ENCODE assay signal across 23 cellular contexts in the genomic region with DNA sequence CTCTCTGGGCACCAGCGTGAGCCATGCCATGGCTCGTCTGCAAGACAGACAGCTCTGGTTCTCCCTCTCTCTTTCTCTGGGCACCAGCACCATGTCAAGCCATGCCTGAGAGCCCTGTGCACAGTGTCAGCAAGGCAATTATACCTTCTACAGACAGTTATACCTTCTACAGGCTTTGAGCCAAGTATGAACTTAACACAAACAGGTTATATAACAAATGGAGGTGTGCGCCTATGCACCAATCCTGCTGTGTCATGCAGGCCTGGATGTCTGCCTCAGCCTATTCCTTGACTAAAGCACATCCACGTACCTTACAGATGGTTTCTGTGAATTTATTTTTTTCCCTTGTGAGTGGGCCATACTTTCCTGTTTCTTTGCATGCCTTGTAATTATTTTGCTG. TPM values are rescaled to one million over a fixed set of nuclear protein-coding genes. Genes with fewer than 3 reads are reported as not detected.
DNase-seq lines count a peak whose midpoint lies in the region; ATAC-seq, FAIRE-seq and TF ChIP-seq lines count a peak whose summit lies in the region.
"Had no signal": no experiment of that assay in that cellular context is flagged by ENCODE, and none has a peak within 500 bp of the region (broad histone marks: within the 10 kb centered on the region; RNA-seq: fewer than 3 reads in every experiment).

No MANE protein-coding gene starts in this region.

- TF ChIP-seq POLR2A in H1 (IDR thresholded peaks at IDR 0.05; ENCODE audit: control extremely low read depth in 1 of 2, low read depth in 2 of 2, low read length in 2 of 2): no peak

- H3K4me3 ChIP-seq in GM23338 (no peak overlapping the region), OCI-LY7 (ENCODE audit: low read depth, low read length, poor library complexity, severe bottlenecking) (no peak overlapping the region), H1 (ENCODE audit: extremely low read depth in 1 of 4, insufficient read depth in 2 of 4, low read depth in 3 of 4, low read length in 4 of 4) (no peak overlapping the region)
- H3K4me3 ChIP-seq: A549 had no signal

- intact Hi-C loops in OCI-LY7 (cut with micrococcal nuclease; ENCODE audit: unreplicated experiment): no loop called here

- H3K27ac ChIP-seq in GM23338 (ENCODE audit: low read depth) (no peak overlapping the region), OCI-LY7 (ENCODE audit: low read depth, low read length, poor library complexity, severe bottlenecking) (no peak overlapping the region), H1 (ENCODE audit: low read depth, low read length) (no peak overlapping the region)
- H3K27ac ChIP-seq: A549 had no signal

- no TSS peak for BruUV-seq in OCI-LY7 (replicated peaks; lab: Mats Ljungman, UMichigan)

- H4K20me1 ChIP-seq in GM23338 (replicated peaks; ENCODE audit: insufficient read depth) (no peaks in the 10 kb centered on the region), OCI-LY7 (ENCODE audit: insufficient read depth, low read length) (no peaks in the 10 kb centered on the region), H1 (replicated peaks in 1 of 2; ENCODE audit: control insufficient read depth in 1 of 2, insufficient read depth in 2 of 2, low read length in 2 of 2) (no peaks in the 10 kb centered on the region)

- H2AFZ ChIP-seq in GM23338: 0 out of 2 replicates have a peak overlapping the region, but pooled peaks have one; percentile 56
- 0 out of 2 replicates have a peak overlapping the region, but pooled peaks have one; percentile 41 for H2AFZ ChIP-seq in OCI-LY7 (ENCODE audit: low read length)
- H2AFZ ChIP-seq in H1 (ENCODE audit: low read length): peak overlapping the region; percentile 58; the same call in 1 of the 2 replicates

- no peak overlapping the region for H4K5ac ChIP-seq in H1 (ENCODE audit: insufficient read length, low read depth, low read length)

- no peak overlapping the region for H2BK120ac ChIP-seq in H1 (replicated peaks; ENCODE audit: low read depth, low read length)

- H3K23me2 ChIP-seq in H1 (ENCODE audit: low read depth, low read length): no peaks in the 10 kb centered on the region

- no peak overlapping the region for H2BK20ac ChIP-seq in H1 (ENCODE audit: low read length)

- no peak overlapping the region for H3K9ac ChIP-seq in H1 (replicated peaks in 1 of 4; ENCODE audit: extremely low read depth in 1 of 4, low read depth in 3 of 4, low read length in 3 of 4)

- no peak overlapping the region for H4K8ac ChIP-seq in H1 (ENCODE audit: extremely low read depth, insufficient read depth, low read length)

- DNase-seq in GM23338 (ENCODE audit: low spot score) (no peak), OCI-LY7 (ENCODE audit: low spot score) (no peak), H1 (ENCODE audit: low read depth in 1 of 2, low spot score in 2 of 2) (no peak), iPS-NIHi7 (ENCODE audit: extremely low spot score) (no peak), NCI-H748 (lab: John Stamatoyannopoulos, UW; ENCODE audit: unreplicated experiment) (no peak), RCC 7860 (ENCODE audit: low spot score) (no peak)
- DNase-seq in stimulated activated effector memory CD8-positive, alpha-beta T cell treated with anti-CD3 and anti-CD28 coated beads, Interleukin-12 subunit alpha, Interleukin-12 subunit beta, amount 100 ng/mL, for 72 hours (ENCODE audit: low spot score in 2 of 2): no peak
- DNase-seq: 8988T; ACHN; AML-193; C1 segment of cervical spinal cord; Calu3; CD4-positive, alpha-beta memory T cell; COR-L47; DMS53; DMS79 treated with DMSO at 0.1 percent for 48 hours; GF-D8; GOT3; H7; HCEC 1CT had no signal

- no peaks in the 10 kb centered on the region for H3K27me3 ChIP-seq in GM23338 (ENCODE audit: insufficient read depth)
- no peaks in the 10 kb centered on the region for H3K27me3 ChIP-seq in H1 (replicated peaks in 1 of 4; ENCODE audit: control insufficient read depth in 3 of 4, extremely low read depth in 1 of 4, insufficient read depth in 3 of 4, low read length in 3 of 4)

- H2BK12ac ChIP-seq in H1 (ENCODE audit: low read depth, low read length): no peak overlapping the region

- H3K4me1 Mint-ChIP-seq in GM23338: no peaks in the 10 kb centered on the region; the same call in 2 of the 3 replicates
- no peaks in the 10 kb centered on the region for H3K4me1 Mint-ChIP-seq in stimulated activated effector memory CD8-positive, alpha-beta T cell treated with anti-CD3 and anti-CD28 coated beads, Interleukin-12 subunit alpha, Interleukin-12 subunit beta, amount 100 ng/mL, for 72 hours
- H3K4me1 Mint-ChIP-seq: CD4-positive, alpha-beta memory T cell had no signal

- no peak for TF ChIP-seq RAD21 in H1 (IDR thresholded peaks at IDR 0.05 in 1 of 2, conservative IDR thresholded peaks at IDR 0.05 in 1 of 2; ENCODE audit: low read depth in 2 of 2, low read length in 2 of 2)

- POLR2A ChIA-PET in OCI-LY7 (lab: Charles Lee): no interaction called here
- POLR2A ChIA-PET in H1 (lab: Charles Lee; ENCODE audit: partially characterized antibody): no interaction called here

- H3K4ac ChIP-seq in H1 (replicated peaks; ENCODE audit: insufficient read length, low read depth, low read length): no peak overlapping the region

- H3K36me3 Mint-ChIP-seq in GM23338 (ENCODE audit: low read depth): peaks cover 16% of the 10 kb centered on the region; the same call in 2 of the 3 replicates
- H3K36me3 Mint-ChIP-seq in stimulated activated effector memory CD8-positive, alpha-beta T cell treated with anti-CD3 and anti-CD28 coated beads, Interleukin-12 subunit alpha, Interleukin-12 subunit beta, amount 100 ng/mL, for 72 hours: no peaks in the 10 kb centered on the region

- H3K79me1 ChIP-seq in H1 (ENCODE audit: low read depth, low read length): no peaks in the 10 kb centered on the region

- no peak overlapping the region for H4K91ac ChIP-seq in H1 (replicated peaks; ENCODE audit: insufficient read length, low read length)

- H2BK15ac ChIP-seq in H1 (ENCODE audit: low read length): no peak overlapping the region

- no peaks in the 10 kb centered on the region for H3K9me3 ChIP-seq in OCI-LY7 (ENCODE audit: low read length)
- peaks cover 16 to 21% of the 10 kb centered on the region in 2 experiments for H3K9me3 ChIP-seq in H1 (ENCODE audit: insufficient read depth in 2 of 2, low read depth in 1 of 2, low read length in 1 of 2)

- no peak overlapping the region for H3K4me2 ChIP-seq in GM23338
- no peak overlapping the region for H3K4me2 ChIP-seq in OCI-LY7 (ENCODE audit: low read length)
- no peak overlapping the region for H3K4me2 ChIP-seq in H1 (ENCODE audit: insufficient read depth in 1 of 2, low read depth in 2 of 2, low read length in 2 of 2)
- H3K4me2 ChIP-seq: A549 had no signal

- H3F3A ChIP-seq in GM23338 (replicated peaks; ENCODE audit: low read depth): no peaks in the 10 kb centered on the region

- H3K4me1 ChIP-seq in GM23338 (ENCODE audit: insufficient read depth) (no peaks in the 10 kb centered on the region), OCI-LY7 (ENCODE audit: insufficient read depth, low read length, poor library complexity, severe bottlenecking) (no peaks in the 10 kb centered on the region), H1 (replicated peaks in 1 of 4; ENCODE audit: control insufficient read depth in 3 of 4, insufficient read depth in 4 of 4, low read length in 3 of 4) (no peaks in the 10 kb centered on the region)
- H3K4me1 ChIP-seq: A549 had no signal

- CTCF ChIA-PET in OCI-LY7 (lab: Charles Lee; ENCODE audit: unreplicated experiment) (no interaction called here), H1 (lab: Charles Lee; ENCODE audit: partially characterized antibody) (interaction anchor here (1.2 kb wide), 1 partner anchor 140 kb away, joined by 3 read pairs; no protein-coding TSS in a partner anchor)

- WGBS in H1 (ENCODE audit: extremely low coverage in 1 of 2, insufficient coverage in 1 of 2, insufficient read length in 1 of 2, insufficient replicate concordance in 2 of 2, low coverage in 1 of 2, low lambda C conversion rate in 2 of 2, missing lambda C conversion rate in 1 of 2), 2 experiments: 83% methylated on average over 4 of the region's 4 CpGs; no CpG with 5 or more reads in 1 of the 2 experiments

- H3K79me2 ChIP-seq in GM23338 (replicated peaks; ENCODE audit: insufficient read depth) (no peaks in the 10 kb centered on the region), OCI-LY7 (ENCODE audit: insufficient read depth, low read depth, low read length) (no peaks in the 10 kb centered on the region), H1 (ENCODE audit: control insufficient read depth in 1 of 2, insufficient read depth in 2 of 2, low read length in 2 of 2) (no peaks in the 10 kb centered on the region)

- H3K18ac ChIP-seq in H1 (ENCODE audit: extremely low read depth, low read length): no peak overlapping the region

- H3K36me3 ChIP-seq in GM23338 (ENCODE audit: insufficient read depth): 0 out of 2 replicates have a peak, but pooled peaks cover 2% of the 10 kb centered on the region
- no peaks in the 10 kb centered on the region for H3K36me3 ChIP-seq in OCI-LY7 (ENCODE audit: insufficient read depth, low read length)
- no peaks in the 10 kb centered on the region for H3K36me3 ChIP-seq in H1 (ENCODE audit: control insufficient read depth in 2 of 4, insufficient read depth in 4 of 4, low read length in 3 of 4)

- TF ChIP-seq EP300 in H1 (IDR thresholded peaks at IDR 0.05; ENCODE audit: borderline replicate concordance in 1 of 2, low read depth in 2 of 2, low read length in 2 of 2): no peak

- no peak overlapping the region for H2AK5ac ChIP-seq in H1 (ENCODE audit: low read depth, low read length)

- peaks cover 6% of the 10 kb centered on the region; the same call in 1 of the 2 replicates for H3K9me2 ChIP-seq in GM23338 (ENCODE audit: insufficient read depth)
- no peaks in the 10 kb centered on the region for H3K9me2 ChIP-seq in OCI-LY7 (ENCODE audit: insufficient read depth, low read length)

- no peak overlapping the region for H3K56ac ChIP-seq in H1 (replicated peaks; ENCODE audit: insufficient read length, low read depth, low read length)

- H3K27ac Mint-ChIP-seq in GM23338: no peak overlapping the region
- H3K27ac Mint-ChIP-seq in stimulated activated effector memory CD8-positive, alpha-beta T cell treated with anti-CD3 and anti-CD28 coated beads, Interleukin-12 subunit alpha, Interleukin-12 subunit beta, amount 100 ng/mL, for 72 hours: no peak overlapping the region

- FAIRE-seq in H1 (lab: Jason Lieb, UNC) (no peak), RCC 7860 (lab: Jason Lieb, UNC) (no peak)
- FAIRE-seq: A549, GM12891, GM18507 had no signal

- no peak overlapping the region for H2BK5ac ChIP-seq in H1 (ENCODE audit: low read depth, low read length)

- no peaks in the 10 kb centered on the region for H3K27me3 Mint-ChIP-seq in GM23338 (ENCODE audit: insufficient read depth, low read depth, poor library complexity)

- no peak overlapping the region for H3K14ac ChIP-seq in H1 (ENCODE audit: insufficient read length)

- no peak overlapping the region for H3K4me3 Mint-ChIP-seq in GM23338
- H3K4me3 Mint-ChIP-seq in stimulated activated effector memory CD8-positive, alpha-beta T cell treated with anti-CD3 and anti-CD28 coated beads, Interleukin-12 subunit alpha, Interleukin-12 subunit beta, amount 100 ng/mL, for 72 hours: no peak overlapping the region
- H3K4me3 Mint-ChIP-seq: CD4-positive, alpha-beta memory T cell had no signal

- ATAC-seq in GM23338: no peak
- ATAC-seq in stimulated activated effector memory CD8-positive, alpha-beta T cell treated with anti-CD3 and anti-CD28 coated beads, Interleukin-12 subunit alpha, Interleukin-12 subunit beta, amount 100 ng/mL, for 72 hours: peak; percentile 13
- ATAC-seq: A549 had no signal

- peaks cover 42% of the 10 kb centered on the region for H3K9me3 Mint-ChIP-seq in GM23338
- no peaks in the 10 kb centered on the region for H3K9me3 Mint-ChIP-seq in stimulated activated effector memory CD8-positive, alpha-beta T cell treated with anti-CD3 and anti-CD28 coated beads, Interleukin-12 subunit alpha, Interleukin-12 subunit beta, amount 100 ng/mL, for 72 hours

- TF ChIP-seq CTCF in GM23338 (conservative IDR thresholded peaks at IDR 0.05; ENCODE audit: low read depth in 2 of 2) (no peak), OCI-LY7 (conservative IDR thresholded peaks at IDR 0.05; ENCODE audit: low read length) (no peak), H1 (IDR thresholded peaks at IDR 0.05; ENCODE audit: control extremely low read depth in 1 of 3, insufficient read depth in 1 of 3, low read depth in 1 of 3, low read length in 3 of 3) (no peak)

- H3K23ac ChIP-seq in H1 (ENCODE audit: insufficient read length): no peak overlapping the region

RNA-seq across cellular contexts. Expression of gene FBXL2, which starts 5.9 kb away (rescaled TPM):
- total RNA-seq in GM23338 (2014; rRNA removed; shearing (Covaris generic)): 4.4 and 5.7 TPM in 2 replicates
- polyA plus RNA-seq in GM23338 (2016; fragmentation: Nextera tagmentation; extraction: Ambion mirVana): 2.1 and 2.8 TPM in 2 replicates
- 0.06 and 0.08 TPM in 2 replicates for total RNA-seq in OCI-LY7 (2014; rRNA removed; shearing (Covaris generic))
- total RNA-seq in OCI-LY7 (2022): not detected in 2 replicates
- total RNA-seq in H1 (2021; fragmentation: NEBNext Ultra II Directional; extraction: Animal tissue kit (Norgen Biotek cat#: 25700)): 2.2 and 3.1 TPM in 2 replicates
- polyA plus RNA-seq in H1 (2011; rRNA removed): 5.4 and 7.5 TPM in 2 replicates
- polyA plus RNA-seq in H1 (2011; cell fraction: cytosol; rRNA removed): 5.3 TPM
- 14.7 TPM for polyA plus RNA-seq in H1 (2011; cell fraction: nucleus; rRNA removed)
- 2.4 to 3.1 TPM (median 3.0 TPM) in 4 replicates for polyA plus RNA-seq in H1 (2012, experiment 1 of 2)
- 0.21 TPM for polyA plus RNA-seq in H1 (2012, experiment 2 of 2)
- 3.2 TPM for polyA plus RNA-seq in H1 (2013, experiment 1 of 2)
- 2.5 TPM for polyA plus RNA-seq in H1 (2013, experiment 2 of 2)
- 4.8 and 7.4 TPM in 2 replicates for polyA minus RNA-seq in H1 (2011; rRNA and poly(A)+ RNA removed)
- 1.2 TPM for polyA minus RNA-seq in H1 (2011; cell fraction: cytosol; rRNA and poly(A)+ RNA removed)
- polyA minus RNA-seq in H1 (2011; cell fraction: nucleus; rRNA and poly(A)+ RNA removed): 6.4 TPM
- total RNA-seq: CD4-positive, alpha-beta memory T cell had no signal

RNA-seq across cellular contexts. Expression of gene SUSD5, which starts 52.7 kb away (rescaled TPM):
- 3.6 and 4.3 TPM in 2 replicates for total RNA-seq in GM23338 (2014; rRNA removed; shearing (Covaris generic))
- polyA plus RNA-seq in GM23338 (2016; fragmentation: Nextera tagmentation; extraction: Ambion mirVana): 1.1 and 1.4 TPM in 2 replicates
- not detected in 2 replicates for total RNA-seq in OCI-LY7 (2014; rRNA removed; shearing (Covaris generic))
- total RNA-seq in OCI-LY7 (2022): not detected in 2 replicates
- 3.3 and 3.9 TPM in 2 replicates for total RNA-seq in H1 (2021; fragmentation: NEBNext Ultra II Directional; extraction: Animal tissue kit (Norgen Biotek cat#: 25700))
- 0.92 and 1.5 TPM in 2 replicates for polyA plus RNA-seq in H1 (2011; rRNA removed)
- 1.0 TPM for polyA plus RNA-seq in H1 (2011; cell fraction: cytosol; rRNA removed)
- 1.1 TPM for polyA plus RNA-seq in H1 (2011; cell fraction: nucleus; rRNA removed)
- 2.2 to 3.1 TPM (median 2.3 TPM) in 4 replicates for polyA plus RNA-seq in H1 (2012, experiment 1 of 2)
- 0.72 TPM for polyA plus RNA-seq in H1 (2012, experiment 2 of 2)
- 4.2 TPM for polyA plus RNA-seq in H1 (2013, experiment 1 of 2)
- polyA plus RNA-seq in H1 (2013, experiment 2 of 2): 4.4 TPM
- 1.8 and 2.1 TPM in 2 replicates for polyA minus RNA-seq in H1 (2011; rRNA and poly(A)+ RNA removed)
- polyA minus RNA-seq in H1 (2011; cell fraction: cytosol; rRNA and poly(A)+ RNA removed): 2.5 TPM
- polyA minus RNA-seq in H1 (2011; cell fraction: nucleus; rRNA and poly(A)+ RNA removed): 2.0 TPM
- total RNA-seq: CD4-positive, alpha-beta memory T cell had no signal
